1 cellular context compared by ENCODE assay signal in the genomic region with DNA sequence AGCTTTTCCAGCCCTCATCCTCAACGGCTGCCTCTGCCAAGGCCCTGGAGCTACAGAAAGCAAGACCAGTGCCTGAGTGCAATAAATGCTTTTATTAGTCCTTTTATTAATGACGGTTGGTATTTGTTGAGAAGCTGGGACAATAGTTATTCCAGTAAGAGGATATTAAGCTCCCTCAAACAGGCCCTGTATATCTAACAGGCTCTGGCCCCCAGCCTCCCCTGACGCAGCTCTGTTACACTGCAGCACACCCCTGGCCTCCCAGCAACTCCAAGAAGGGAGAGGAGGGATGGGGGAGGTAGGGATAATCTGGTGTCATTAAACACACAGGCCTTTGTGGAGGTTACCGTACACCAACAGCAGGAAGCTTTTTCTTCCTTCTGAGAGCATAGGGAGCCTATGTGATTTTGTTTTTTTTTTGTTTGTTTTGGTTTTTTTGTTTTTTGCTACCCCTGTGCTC.
TF ChIP-seq lines count a peak whose summit lies in the region.

No MANE protein-coding gene starts in this region.

TF ChIP-seq in K562, 482 proteins besides CTCF, POLR2A, EP300 and RAD21 (continued from another document and continues in another):
- TF ChIP-seq, protein P1, sequence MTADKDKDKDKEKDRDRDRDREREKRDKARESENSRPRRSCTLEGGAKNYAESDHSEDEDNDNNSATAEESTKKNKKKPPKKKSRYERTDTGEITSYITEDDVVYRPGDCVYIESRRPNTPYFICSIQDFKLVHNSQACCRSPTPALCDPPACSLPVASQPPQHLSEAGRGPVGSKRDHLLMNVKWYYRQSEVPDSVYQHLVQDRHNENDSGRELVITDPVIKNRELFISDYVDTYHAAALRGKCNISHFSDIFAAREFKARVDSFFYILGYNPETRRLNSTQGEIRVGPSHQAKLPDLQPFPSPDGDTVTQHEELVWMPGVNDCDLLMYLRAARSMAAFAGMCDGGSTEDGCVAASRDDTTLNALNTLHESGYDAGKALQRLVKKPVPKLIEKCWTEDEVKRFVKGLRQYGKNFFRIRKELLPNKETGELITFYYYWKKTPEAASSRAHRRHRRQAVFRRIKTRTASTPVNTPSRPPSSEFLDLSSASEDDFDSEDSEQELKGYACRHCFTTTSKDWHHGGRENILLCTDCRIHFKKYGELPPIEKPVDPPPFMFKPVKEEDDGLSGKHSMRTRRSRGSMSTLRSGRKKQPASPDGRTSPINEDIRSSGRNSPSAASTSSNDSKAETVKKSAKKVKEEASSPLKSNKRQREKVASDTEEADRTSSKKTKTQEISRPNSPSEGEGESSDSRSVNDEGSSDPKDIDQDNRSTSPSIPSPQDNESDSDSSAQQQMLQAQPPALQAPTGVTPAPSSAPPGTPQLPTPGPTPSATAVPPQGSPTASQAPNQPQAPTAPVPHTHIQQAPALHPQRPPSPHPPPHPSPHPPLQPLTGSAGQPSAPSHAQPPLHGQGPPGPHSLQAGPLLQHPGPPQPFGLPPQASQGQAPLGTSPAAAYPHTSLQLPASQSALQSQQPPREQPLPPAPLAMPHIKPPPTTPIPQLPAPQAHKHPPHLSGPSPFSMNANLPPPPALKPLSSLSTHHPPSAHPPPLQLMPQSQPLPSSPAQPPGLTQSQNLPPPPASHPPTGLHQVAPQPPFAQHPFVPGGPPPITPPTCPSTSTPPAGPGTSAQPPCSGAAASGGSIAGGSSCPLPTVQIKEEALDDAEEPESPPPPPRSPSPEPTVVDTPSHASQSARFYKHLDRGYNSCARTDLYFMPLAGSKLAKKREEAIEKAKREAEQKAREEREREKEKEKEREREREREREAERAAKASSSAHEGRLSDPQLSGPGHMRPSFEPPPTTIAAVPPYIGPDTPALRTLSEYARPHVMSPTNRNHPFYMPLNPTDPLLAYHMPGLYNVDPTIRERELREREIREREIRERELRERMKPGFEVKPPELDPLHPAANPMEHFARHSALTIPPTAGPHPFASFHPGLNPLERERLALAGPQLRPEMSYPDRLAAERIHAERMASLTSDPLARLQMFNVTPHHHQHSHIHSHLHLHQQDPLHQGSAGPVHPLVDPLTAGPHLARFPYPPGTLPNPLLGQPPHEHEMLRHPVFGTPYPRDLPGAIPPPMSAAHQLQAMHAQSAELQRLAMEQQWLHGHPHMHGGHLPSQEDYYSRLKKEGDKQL (CRISPR knock-in tag; IDR thresholded peaks at IDR 0.05; ENCODE audit: borderline replicate concordance), result 0 out of 2 replicates have a peak, but pooled peaks have one; percentile 72
- TF ChIP-seq, protein P2, sequence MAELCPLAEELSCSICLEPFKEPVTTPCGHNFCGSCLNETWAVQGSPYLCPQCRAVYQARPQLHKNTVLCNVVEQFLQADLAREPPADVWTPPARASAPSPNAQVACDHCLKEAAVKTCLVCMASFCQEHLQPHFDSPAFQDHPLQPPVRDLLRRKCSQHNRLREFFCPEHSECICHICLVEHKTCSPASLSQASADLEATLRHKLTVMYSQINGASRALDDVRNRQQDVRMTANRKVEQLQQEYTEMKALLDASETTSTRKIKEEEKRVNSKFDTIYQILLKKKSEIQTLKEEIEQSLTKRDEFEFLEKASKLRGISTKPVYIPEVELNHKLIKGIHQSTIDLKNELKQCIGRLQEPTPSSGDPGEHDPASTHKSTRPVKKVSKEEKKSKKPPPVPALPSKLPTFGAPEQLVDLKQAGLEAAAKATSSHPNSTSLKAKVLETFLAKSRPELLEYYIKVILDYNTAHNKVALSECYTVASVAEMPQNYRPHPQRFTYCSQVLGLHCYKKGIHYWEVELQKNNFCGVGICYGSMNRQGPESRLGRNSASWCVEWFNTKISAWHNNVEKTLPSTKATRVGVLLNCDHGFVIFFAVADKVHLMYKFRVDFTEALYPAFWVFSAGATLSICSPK (IDR thresholded peaks at IDR 0.05; ENCODE audit: borderline replicate concordance), result no peak
- TF ChIP-seq, protein P3, sequence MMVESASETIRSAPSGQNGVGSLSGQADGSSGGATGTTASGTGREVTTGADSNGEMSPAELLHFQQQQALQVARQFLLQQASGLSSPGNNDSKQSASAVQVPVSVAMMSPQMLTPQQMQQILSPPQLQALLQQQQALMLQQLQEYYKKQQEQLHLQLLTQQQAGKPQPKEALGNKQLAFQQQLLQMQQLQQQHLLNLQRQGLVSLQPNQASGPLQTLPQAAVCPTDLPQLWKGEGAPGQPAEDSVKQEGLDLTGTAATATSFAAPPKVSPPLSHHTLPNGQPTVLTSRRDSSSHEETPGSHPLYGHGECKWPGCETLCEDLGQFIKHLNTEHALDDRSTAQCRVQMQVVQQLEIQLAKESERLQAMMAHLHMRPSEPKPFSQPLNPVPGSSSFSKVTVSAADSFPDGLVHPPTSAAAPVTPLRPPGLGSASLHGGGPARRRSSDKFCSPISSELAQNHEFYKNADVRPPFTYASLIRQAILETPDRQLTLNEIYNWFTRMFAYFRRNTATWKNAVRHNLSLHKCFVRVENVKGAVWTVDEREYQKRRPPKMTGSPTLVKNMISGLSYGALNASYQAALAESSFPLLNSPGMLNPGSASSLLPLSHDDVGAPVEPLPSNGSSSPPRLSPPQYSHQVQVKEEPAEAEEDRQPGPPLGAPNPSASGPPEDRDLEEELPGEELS (CRISPR knock-in tag; IDR thresholded peaks at IDR 0.05; ENCODE audit: borderline replicate concordance), result no peak
- TF ChIP-seq, protein P4, sequence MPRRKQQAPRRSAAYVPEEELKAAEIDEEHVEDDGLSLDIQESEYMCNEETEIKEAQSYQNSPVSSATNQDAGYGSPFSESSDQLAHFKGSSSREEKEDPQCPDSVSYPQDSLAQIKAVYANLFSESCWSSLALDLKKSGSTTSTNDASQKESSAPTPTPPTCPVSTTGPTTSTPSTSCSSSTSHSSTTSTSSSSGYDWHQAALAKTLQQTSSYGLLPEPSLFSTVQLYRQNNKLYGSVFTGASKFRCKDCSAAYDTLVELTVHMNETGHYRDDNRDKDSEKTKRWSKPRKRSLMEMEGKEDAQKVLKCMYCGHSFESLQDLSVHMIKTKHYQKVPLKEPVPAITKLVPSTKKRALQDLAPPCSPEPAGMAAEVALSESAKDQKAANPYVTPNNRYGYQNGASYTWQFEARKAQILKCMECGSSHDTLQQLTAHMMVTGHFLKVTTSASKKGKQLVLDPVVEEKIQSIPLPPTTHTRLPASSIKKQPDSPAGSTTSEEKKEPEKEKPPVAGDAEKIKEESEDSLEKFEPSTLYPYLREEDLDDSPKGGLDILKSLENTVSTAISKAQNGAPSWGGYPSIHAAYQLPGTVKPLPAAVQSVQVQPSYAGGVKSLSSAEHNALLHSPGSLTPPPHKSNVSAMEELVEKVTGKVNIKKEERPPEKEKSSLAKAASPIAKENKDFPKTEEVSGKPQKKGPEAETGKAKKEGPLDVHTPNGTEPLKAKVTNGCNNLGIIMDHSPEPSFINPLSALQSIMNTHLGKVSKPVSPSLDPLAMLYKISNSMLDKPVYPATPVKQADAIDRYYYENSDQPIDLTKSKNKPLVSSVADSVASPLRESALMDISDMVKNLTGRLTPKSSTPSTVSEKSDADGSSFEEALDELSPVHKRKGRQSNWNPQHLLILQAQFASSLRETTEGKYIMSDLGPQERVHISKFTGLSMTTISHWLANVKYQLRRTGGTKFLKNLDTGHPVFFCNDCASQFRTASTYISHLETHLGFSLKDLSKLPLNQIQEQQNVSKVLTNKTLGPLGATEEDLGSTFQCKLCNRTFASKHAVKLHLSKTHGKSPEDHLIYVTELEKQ (CRISPR knock-in tag; IDR thresholded peaks at IDR 0.05), result no peak
- TF ChIP-seq NRF1 (conservative IDR thresholded peaks at IDR 0.05 in 1 of 2, IDR thresholded peaks at IDR 0.05 in 1 of 2) (peak in 1 of 2 experiments; percentile 37; a peak in 2 of 4 replicates), TAF1 (IDR thresholded peaks at IDR 0.05; ENCODE audit: control insufficient read depth, extremely low read depth, insufficient read depth, low read length, severe bottlenecking) (no peak), ZNF121 (CRISPR knock-in tag; conservative IDR thresholded peaks at IDR 0.05) (no peak), ZNF76 (CRISPR knock-in tag; IDR thresholded peaks at IDR 0.05; ENCODE audit: borderline replicate concordance) (no peak), NR2F6 (CRISPR knock-in tag; IDR thresholded peaks at IDR 0.05) (no peak), ZSCAN32 (CRISPR knock-in tag; IDR thresholded peaks at IDR 0.05) (no peak), HNRNPL (IDR thresholded peaks at IDR 0.05; ENCODE audit: low read depth, low read length) (no peak), ZNF316 (IDR thresholded peaks at IDR 0.05) (no peak), TCFL5 (CRISPR knock-in tag; conservative IDR thresholded peaks at IDR 0.05) (no peak), IFI16 (CRISPR knock-in tag; IDR thresholded peaks at IDR 0.05) (no peak), NFE2L1 (tag; IDR thresholded peaks at IDR 0.05; ENCODE audit: borderline replicate concordance, low read depth) (no peak), ZNF146 (CRISPR knock-in tag; IDR thresholded peaks at IDR 0.05; ENCODE audit: unreplicated experiment) (no peak), GABPA (tag; conservative IDR thresholded peaks at IDR 0.05; ENCODE audit: low read depth) (no peak), ATF7 (IDR thresholded peaks at IDR 0.05) (no peak), JUND (IDR thresholded peaks at IDR 0.05; ENCODE audit: borderline replicate concordance, low read depth, low read length) (no peak), JUND (tag; IDR thresholded peaks at IDR 0.05; ENCODE audit: borderline replicate concordance, low read depth, low read length) (peak; percentile 5; the same call in 1 of the 3 replicates), ZNF24 (IDR thresholded peaks at IDR 0.05) (no peak), SP2 (IDR thresholded peaks at IDR 0.05; ENCODE audit: extremely low read depth, low read depth, low read length, poor library complexity, severe bottlenecking) (no peak), HLTF (IDR thresholded peaks at IDR 0.05) (no peak), RNF2 (IDR thresholded peaks at IDR 0.05) (no peak), HSF4 (CRISPR knock-in tag; IDR thresholded peaks at IDR 0.05; ENCODE audit: borderline replicate concordance) (no peak), FOXA3 (CRISPR knock-in tag; conservative IDR thresholded peaks at IDR 0.05 in 1 of 2, IDR thresholded peaks at IDR 0.05 in 1 of 2) (no peak), HMGN3 (IDR thresholded peaks at IDR 0.05; ENCODE audit: borderline replicate concordance, extremely low read depth, insufficient read length, low read depth, low read length) (no peak), ZNF274 (IDR thresholded peaks at IDR 0.05; ENCODE audit: borderline replicate concordance, low read depth, low read length) (no peak), FOXK2 (conservative IDR thresholded peaks at IDR 0.05 in 1 of 2, IDR thresholded peaks at IDR 0.05 in 1 of 2; ENCODE audit: low read depth in 2 of 2) (0 out of 4 replicates have a peak, but pooled peaks of 1 of the 2 experiments have one; percentile 29), ZFP1 (CRISPR knock-in tag; IDR thresholded peaks at IDR 0.05) (no peak), MYNN (IDR thresholded peaks at IDR 0.05) (no peak), MYNN (CRISPR knock-in tag; IDR thresholded peaks at IDR 0.05) (no peak), FOXJ2 (tag; IDR thresholded peaks at IDR 0.05) (no peak), SLC30A9 (CRISPR knock-in tag; IDR thresholded peaks at IDR 0.05) (no peak), CBFA2T3 (IDR thresholded peaks at IDR 0.05) (no peak)
- TF ChIP-seq, protein P5, sequence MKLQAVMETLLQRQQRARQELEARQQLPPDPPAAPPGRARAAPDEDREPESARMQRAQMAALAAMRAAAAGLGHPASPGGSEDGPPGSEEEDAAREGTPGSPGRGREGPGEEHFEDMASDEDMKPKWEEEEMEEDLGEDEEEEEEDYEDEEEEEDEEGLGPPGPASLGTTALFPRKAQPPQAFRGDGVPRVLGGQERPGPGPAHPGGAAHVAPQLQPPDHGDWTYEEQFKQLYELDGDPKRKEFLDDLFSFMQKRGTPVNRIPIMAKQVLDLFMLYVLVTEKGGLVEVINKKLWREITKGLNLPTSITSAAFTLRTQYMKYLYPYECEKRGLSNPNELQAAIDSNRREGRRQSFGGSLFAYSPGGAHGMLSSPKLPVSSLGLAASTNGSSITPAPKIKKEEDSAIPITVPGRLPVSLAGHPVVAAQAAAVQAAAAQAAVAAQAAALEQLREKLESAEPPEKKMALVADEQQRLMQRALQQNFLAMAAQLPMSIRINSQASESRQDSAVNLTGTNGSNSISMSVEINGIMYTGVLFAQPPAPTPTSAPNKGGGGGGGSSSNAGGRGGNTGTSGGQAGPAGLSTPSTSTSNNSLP (IDR thresholded peaks at IDR 0.05; ENCODE audit: borderline replicate concordance, low read depth, low read length), result no peak
- TF ChIP-seq, protein P6, sequence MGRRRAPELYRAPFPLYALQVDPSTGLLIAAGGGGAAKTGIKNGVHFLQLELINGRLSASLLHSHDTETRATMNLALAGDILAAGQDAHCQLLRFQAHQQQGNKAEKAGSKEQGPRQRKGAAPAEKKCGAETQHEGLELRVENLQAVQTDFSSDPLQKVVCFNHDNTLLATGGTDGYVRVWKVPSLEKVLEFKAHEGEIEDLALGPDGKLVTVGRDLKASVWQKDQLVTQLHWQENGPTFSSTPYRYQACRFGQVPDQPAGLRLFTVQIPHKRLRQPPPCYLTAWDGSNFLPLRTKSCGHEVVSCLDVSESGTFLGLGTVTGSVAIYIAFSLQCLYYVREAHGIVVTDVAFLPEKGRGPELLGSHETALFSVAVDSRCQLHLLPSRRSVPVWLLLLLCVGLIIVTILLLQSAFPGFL (CRISPR knock-in tag; IDR thresholded peaks at IDR 0.05), result no peak
- TF ChIP-seq, protein P7, sequence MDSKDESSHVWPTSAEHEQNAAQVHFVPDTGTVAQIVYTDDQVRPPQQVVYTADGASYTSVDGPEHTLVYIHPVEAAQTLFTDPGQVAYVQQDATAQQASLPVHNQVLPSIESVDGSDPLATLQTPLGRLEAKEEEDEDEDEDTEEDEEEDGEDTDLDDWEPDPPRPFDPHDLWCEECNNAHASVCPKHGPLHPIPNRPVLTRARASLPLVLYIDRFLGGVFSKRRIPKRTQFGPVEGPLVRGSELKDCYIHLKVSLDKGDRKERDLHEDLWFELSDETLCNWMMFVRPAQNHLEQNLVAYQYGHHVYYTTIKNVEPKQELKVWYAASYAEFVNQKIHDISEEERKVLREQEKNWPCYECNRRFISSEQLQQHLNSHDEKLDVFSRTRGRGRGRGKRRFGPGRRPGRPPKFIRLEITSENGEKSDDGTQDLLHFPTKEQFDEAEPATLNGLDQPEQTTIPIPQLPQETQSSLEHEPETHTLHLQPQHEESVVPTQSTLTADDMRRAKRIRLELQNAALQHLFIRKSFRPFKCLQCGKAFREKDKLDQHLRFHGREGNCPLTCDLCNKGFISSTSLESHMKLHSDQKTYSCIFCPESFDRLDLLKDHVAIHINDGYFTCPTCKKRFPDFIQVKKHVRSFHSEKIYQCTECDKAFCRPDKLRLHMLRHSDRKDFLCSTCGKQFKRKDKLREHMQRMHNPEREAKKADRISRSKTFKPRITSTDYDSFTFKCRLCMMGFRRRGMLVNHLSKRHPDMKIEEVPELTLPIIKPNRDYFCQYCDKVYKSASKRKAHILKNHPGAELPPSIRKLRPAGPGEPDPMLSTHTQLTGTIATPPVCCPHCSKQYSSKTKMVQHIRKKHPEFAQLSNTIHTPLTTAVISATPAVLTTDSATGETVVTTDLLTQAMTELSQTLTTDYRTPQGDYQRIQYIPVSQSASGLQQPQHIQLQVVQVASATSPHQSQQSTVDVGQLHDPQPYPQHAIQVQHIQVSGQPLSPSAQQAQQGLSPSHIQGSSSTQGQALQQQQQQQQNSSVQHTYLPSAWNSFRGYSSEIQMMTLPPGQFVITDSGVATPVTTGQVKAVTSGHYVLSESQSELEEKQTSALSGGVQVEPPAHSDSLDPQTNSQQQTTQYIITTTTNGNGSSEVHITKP (IDR thresholded peaks at IDR 0.05; ENCODE audit: partially characterized antibody), result peak; percentile 41
- TF ChIP-seq, protein P8, sequence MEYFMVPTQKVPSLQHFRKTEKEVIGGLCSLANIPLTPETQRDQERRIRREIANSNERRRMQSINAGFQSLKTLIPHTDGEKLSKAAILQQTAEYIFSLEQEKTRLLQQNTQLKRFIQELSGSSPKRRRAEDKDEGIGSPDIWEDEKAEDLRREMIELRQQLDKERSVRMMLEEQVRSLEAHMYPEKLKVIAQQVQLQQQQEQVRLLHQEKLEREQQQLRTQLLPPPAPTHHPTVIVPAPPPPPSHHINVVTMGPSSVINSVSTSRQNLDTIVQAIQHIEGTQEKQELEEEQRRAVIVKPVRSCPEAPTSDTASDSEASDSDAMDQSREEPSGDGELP (CRISPR knock-in tag; IDR thresholded peaks at IDR 0.05; ENCODE audit: borderline replicate concordance), result no peak; the same call in 1 of the 2 replicates
